In the genomic region with DNA sequence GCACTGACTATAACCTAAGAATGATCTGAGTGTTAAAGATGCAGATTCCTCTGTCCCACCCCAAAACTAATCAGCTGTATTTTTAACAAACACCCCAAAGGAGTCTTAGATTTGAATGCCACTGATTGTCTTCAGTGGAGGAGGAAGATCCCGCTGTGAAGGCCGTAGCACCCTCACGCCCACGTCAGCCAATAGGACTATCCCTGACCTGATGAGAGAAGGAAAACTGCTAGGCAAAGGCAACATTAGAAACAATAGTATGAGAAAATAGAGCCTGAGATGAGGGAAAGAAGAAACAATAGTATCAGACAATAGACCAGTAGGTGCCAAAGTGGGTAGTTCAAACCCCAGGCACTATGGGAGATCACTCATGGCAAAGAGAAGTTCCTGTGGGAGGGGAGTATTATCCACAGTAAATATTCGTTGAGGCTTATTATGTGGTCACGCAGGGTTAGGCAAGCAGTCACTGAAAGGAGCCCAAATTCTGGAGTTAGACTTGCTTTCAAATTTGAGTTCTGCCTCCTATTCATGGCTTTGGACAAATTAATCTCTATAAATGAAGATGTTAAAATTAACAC, we compare ENCODE assay signal across 8 cellular contexts. TPM values are rescaled to one million over a fixed set of nuclear protein-coding genes. Genes with fewer than 3 reads are reported as not detected.
DNase-seq lines count a peak whose midpoint lies in the region; ATAC-seq and TF ChIP-seq lines count a peak whose summit lies in the region.

No MANE protein-coding gene starts in this region.

- peak overlapping the region; percentile 98 for H3K27ac ChIP-seq in Karpas-422 (ENCODE audit: low read length)

- peaks cover 20 to 27% of the 10 kb centered on the region in 2 donors for H3K36me3 Mint-ChIP-seq in CD14-positive monocyte
- peaks cover 17% of the 10 kb centered on the region for H3K36me3 Mint-ChIP-seq in chondrocyte (ENCODE audit: low read depth)
- peaks cover 25% of the 10 kb centered on the region for H3K36me3 Mint-ChIP-seq in natural killer cell treated with Interleukin-12 subunit alpha and Interleukin-12 subunit beta and Interleukin-15 and Interleukin-18, amount 100 ng/mL, for 72 hours

- TF ChIP-seq CTCF in CD14-positive monocyte (IDR thresholded peaks at IDR 0.05) (no peak), chondrocyte (IDR thresholded peaks at IDR 0.05) (no peak)

- H3K9me3 Mint-ChIP-seq in CD14-positive monocyte (peaks cover 0 to 3% (median 0%) of the 10 kb centered on the region in 7 donors), chondrocyte (ENCODE audit: low read depth) (no peaks in the 10 kb centered on the region)
- no peaks in the 10 kb centered on the region for H3K9me3 Mint-ChIP-seq in natural killer cell treated with Interleukin-12 subunit alpha and Interleukin-12 subunit beta and Interleukin-15 and Interleukin-18, amount 100 ng/mL, for 72 hours

- H3K4me1 Mint-ChIP-seq in CD14-positive monocyte (peaks cover 58% of the 10 kb centered on the region), chondrocyte (ENCODE audit: low read depth) (peaks cover 30% of the 10 kb centered on the region)
- H3K4me1 Mint-ChIP-seq in natural killer cell treated with Interleukin-12 subunit alpha and Interleukin-12 subunit beta and Interleukin-15 and Interleukin-18, amount 100 ng/mL, for 72 hours (ENCODE audit: low read depth in 2 of 2) = peaks cover 51 to 56% of the 10 kb centered on the region in 2 donors

- H4K20me1 ChIP-seq in Karpas-422 (ENCODE audit: insufficient read depth, low read depth, low read length) = no peaks in the 10 kb centered on the region; the same call in 1 of the 2 replicates

- peak overlapping the region; percentile 96; the same call in 1 of the 2 replicates for H3K9ac ChIP-seq in Karpas-422 (ENCODE audit: low read length)

- H3K36me3 ChIP-seq in Karpas-422 (ENCODE audit: insufficient read depth, low read length) = peaks cover 18% of the 10 kb centered on the region

- H3K4me3 Mint-ChIP-seq in CD14-positive monocyte = peak overlapping the region; percentile 98 to 99
- peak overlapping the region; percentile 97 for H3K4me3 Mint-ChIP-seq in chondrocyte (ENCODE audit: unreplicated experiment)
- H3K4me3 Mint-ChIP-seq in natural killer cell treated with Interleukin-12 subunit alpha and Interleukin-12 subunit beta and Interleukin-15 and Interleukin-18, amount 100 ng/mL, for 72 hours = peak overlapping the region; percentile 99

- H3K27me3 ChIP-seq in Karpas-422 (ENCODE audit: low read length) = no peaks in the 10 kb centered on the region

- H3K27ac Mint-ChIP-seq in CD14-positive monocyte (peak overlapping the region; percentile 98 to 100 (median 99)), chondrocyte (ENCODE audit: unreplicated experiment) (peak overlapping the region; percentile 100)
- peak overlapping the region; percentile 100 for H3K27ac Mint-ChIP-seq in natural killer cell treated with Interleukin-12 subunit alpha and Interleukin-12 subunit beta and Interleukin-15 and Interleukin-18, amount 100 ng/mL, for 72 hours

- no peaks in the 10 kb centered on the region for H3K9me2 ChIP-seq in Karpas-422 (replicated peaks; ENCODE audit: insufficient read depth, low read length)

- DNase-seq in CD14-positive monocyte (ENCODE audit: low spot score) = no peak
- DNase-seq in Karpas-422 = peak; percentile 57
- peak; percentile 28 for DNase-seq in chondrocyte (ENCODE audit: low spot score)
- DNase-seq in natural killer cell treated with Interleukin-12 subunit alpha and Interleukin-12 subunit beta and Interleukin-15 and Interleukin-18, amount 100 ng/mL, for 72 hours (ENCODE audit: low spot score) = no peak
- no peak for DNase-seq in GF-D8 (lab: John Stamatoyannopoulos, UW)
- DNase-seq in islet precursor cell = no peak

- no peak for ATAC-seq in natural killer cell treated with Interleukin-12 subunit alpha and Interleukin-12 subunit beta and Interleukin-15 and Interleukin-18, amount 100 ng/mL, for 72 hours
- ATAC-seq in GM21619 (IDR thresholded peaks at IDR 0.05; ENCODE audit: unreplicated experiment) = no peak
- no peak for ATAC-seq in HG02610 (IDR thresholded peaks at IDR 0.05; ENCODE audit: unreplicated experiment)

- intact Hi-C loops in CD14-positive monocyte (cut with micrococcal nuclease) = loop anchor here (2.0 to 10.0 kb wide), 4 partner anchors 33 to 205 kb away; partner anchors contain the start of genes MXD1 (in 1 of the 2) and SNRPG (in 1 of the 2)

- peak overlapping the region; percentile 88; the same call in 1 of the 2 replicates for H3K4me3 ChIP-seq in Karpas-422 (ENCODE audit: low read length)

- H3K4me2 ChIP-seq in Karpas-422 (ENCODE audit: low read depth, low read length, poor library complexity, severe bottlenecking) = peak overlapping the region; percentile 73

- H3K79me2 ChIP-seq in Karpas-422 (ENCODE audit: low read length) = peaks cover 22% of the 10 kb centered on the region

- H2AFZ ChIP-seq in Karpas-422 (ENCODE audit: low read length) = no peak overlapping the region

- H3K4me1 ChIP-seq in Karpas-422 (ENCODE audit: low read length) = peaks cover 59% of the 10 kb centered on the region

- H3K9me3 ChIP-seq in Karpas-422 (ENCODE audit: low read length) = no peaks in the 10 kb centered on the region

- H3K27me3 Mint-ChIP-seq in CD14-positive monocyte (ENCODE audit: low read depth in 3 of 3) (peaks cover 0 to 10% (median 0%) of the 10 kb centered on the region in 3 donors), chondrocyte (ENCODE audit: low read depth) (no peaks in the 10 kb centered on the region)
- H3K27me3 Mint-ChIP-seq in natural killer cell treated with Interleukin-12 subunit alpha and Interleukin-12 subunit beta and Interleukin-15 and Interleukin-18, amount 100 ng/mL, for 72 hours = no peaks in the 10 kb centered on the region

RNA-seq across cellular contexts. Expression of gene PCBP1, which starts 2.8 kb away (rescaled TPM):
- 100 to 1,000 TPM; 178 to 194 TPM for polyA plus RNA-seq in CD14-positive monocyte
- total RNA-seq in Karpas-422 (2014; rRNA removed; shearing (Covaris generic); ENCODE audit: low replicate concordance) = 91.7 and 128 TPM in 2 replicates
- total RNA-seq in chondrocyte = 220 to 240 TPM (median 221 TPM) in 3 replicates
- total RNA-seq in natural killer cell treated with Interleukin-12 subunit alpha and Interleukin-12 subunit beta and Interleukin-15 and Interleukin-18, amount 100 ng/mL, for 72 hours = 100 to 1,000 TPM; 357 to 363 TPM

Comparison
In these comparisons a context has a peak if more than half of its experiments do, and no peak if none do; other contexts are left out.
1. DNase-seq: peak in Karpas-422 (single experiment) and chondrocyte (single experiment); none in CD14-positive monocyte (single experiment), natural killer cell treated with Interleukin-12 subunit alpha and Interleukin-12 subunit beta and Interleukin-15 and Interleukin-18, amount 100 ng/mL, for 72 hours (single experiment), GF-D8 (single experiment) and islet precursor cell (single experiment).
2. Peak in every context shown above with its lines, with median percentiles within 50 percentile points of each other: H3K27ac Mint-ChIP-seq and H3K4me3 Mint-ChIP-seq.